In the genomic region with DNA sequence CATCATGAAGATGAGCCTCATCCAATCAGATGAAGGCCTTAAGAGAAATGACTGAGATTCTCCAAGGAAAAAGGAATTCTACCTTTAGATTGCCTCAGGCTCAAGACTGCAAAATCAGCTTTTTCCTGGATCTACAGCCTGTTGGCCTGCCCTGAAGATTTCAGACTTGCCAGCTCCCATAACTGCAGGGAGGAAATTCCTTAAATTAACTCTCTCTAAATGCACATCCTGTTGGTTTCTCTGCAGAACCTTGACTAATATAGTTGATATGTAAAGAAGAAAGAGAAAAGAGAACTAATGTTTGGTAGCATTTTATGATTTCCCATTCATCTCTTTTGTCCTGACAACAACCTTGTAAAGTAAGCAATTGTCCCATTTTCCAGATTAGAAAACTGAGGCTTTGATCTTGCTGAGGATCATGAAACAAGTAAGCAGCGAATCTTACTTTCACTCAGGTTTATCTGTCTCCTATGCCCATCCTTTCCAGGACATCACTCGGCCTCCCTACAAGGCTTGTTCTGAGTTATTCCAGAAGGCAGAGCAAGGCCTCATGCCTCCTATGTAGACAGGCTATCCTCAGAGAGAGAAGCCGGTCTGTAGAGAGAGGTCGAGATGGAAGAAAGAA, we compare ENCODE assay signal across 27 cellular contexts.
DNase-seq lines count a peak whose midpoint lies in the region; ATAC-seq, FAIRE-seq and TF ChIP-seq lines count a peak whose summit lies in the region.
"Had no signal": no experiment of that assay in that cellular context is flagged by ENCODE, and none has a peak within 500 bp of the region (broad histone marks: within the 10 kb centered on the region; RNA-seq: fewer than 3 reads in every experiment).

No MANE protein-coding gene starts in this region.

- no peaks in the 10 kb centered on the region for H3K9me1 ChIP-seq in K562 (ENCODE audit: control insufficient read depth, insufficient read depth, low read length)

- no peak for TF ChIP-seq POLR2A in K562 (conservative IDR thresholded peaks at IDR 0.05)

- TF ChIP-seq CTCF in AG09309 (IDR thresholded peaks at IDR 0.05; ENCODE audit: control insufficient read depth, insufficient read depth, low read depth, low read length, missing control alignments) = no peak
- TF ChIP-seq CTCF in HFFc6 (IDR thresholded peaks at IDR 0.05) = no peak
- TF ChIP-seq CTCF in K562 (IDR thresholded peaks at IDR 0.05 in 2 of 3, conservative IDR thresholded peaks at IDR 0.05 in 1 of 3; ENCODE audit: insufficient read depth in 2 of 3, low read depth in 1 of 3, low read length in 3 of 3) = no peak

- no peaks in the 10 kb centered on the region for H3K9me3 ChIP-seq in K562 (replicated peaks; ENCODE audit: control insufficient read depth, insufficient read depth, low read depth, low read length)
- H3K9me3 ChIP-seq in T-helper 17 cell (ENCODE audit: control insufficient read depth, low read length, poor library complexity, severe bottlenecking) = no peaks in the 10 kb centered on the region
- H3K9me3 ChIP-seq in effector memory CD4-positive, alpha-beta T cell (ENCODE audit: control insufficient read depth, low read length) = no peaks in the 10 kb centered on the region
- H3K9me3 ChIP-seq: pancreas, thoracic aorta, vagina had no signal

- CTCF ChIA-PET in K562 (lab: Yijun Ruan, JAX; ENCODE audit: low intra/inter-chr PET ratio) = no interaction called here

- BruUV-seq in K562 (replicated peaks; lab: Mats Ljungman, UMichigan) = no TSS peak

- ATAC-seq in K562 = no peak
- no peak for ATAC-seq in T-helper 17 cell
- ATAC-seq: activated naive CD4-positive, alpha-beta T cell treated with anti-CD3 and anti-CD28 coated beads, Interleukin-2, amount 50 U/mL, for 72 hours; activated T-helper 17 cell treated with anti-CD3 and anti-CD28 coated beads, Interleukin-2, amount 50 U/mL, for 72 hours; esophagus mucosa; natural killer cell treated with Interleukin-12 subunit alpha and Interleukin-12 subunit beta and Interleukin-15 and Interleukin-18, amount 100 ng/mL, for 72 hours; pancreas had no signal

- peaks cover 52% of the 10 kb centered on the region for H3K4me1 Mint-ChIP-seq in HFFc6 (ENCODE audit: low read depth)
- peaks cover 2% of the 10 kb centered on the region for H3K4me1 Mint-ChIP-seq in T-helper 17 cell
- H3K4me1 Mint-ChIP-seq: activated T-helper 17 cell treated with anti-CD3 and anti-CD28 coated beads, Interleukin-2, amount 50 U/mL, for 72 hours had no signal

- DNase-seq in AG09309 (ENCODE audit: low read depth) = peak; percentile 31
- DNase-seq in HFFc6 = peak; percentile 54
- DNase-seq in K562 (ENCODE audit: extremely low read depth in 1 of 4, low spot score in 3 of 4) = no peak
- DNase-seq in hepatic stellate cell (ENCODE audit: low spot score) = peak; percentile 20
- DNase-seq in middle frontal gyrus (ENCODE audit: extremely low spot score, low spot score) = no peak
- DNase-seq in T-helper 17 cell = no peak
- no peak for DNase-seq in effector memory CD4-positive, alpha-beta T cell
- DNase-seq in NCI-H69 (lab: John Stamatoyannopoulos, UW) = no peak
- DNase-seq: activated CD4-positive, alpha-beta T cell treated with anti-CD3 and anti-CD28 coated beads, Interleukin-2, amount 50 U/mL, for 48 hours; activated CD8-positive, alpha-beta memory T cell treated with anti-CD3 and anti-CD28 coated beads, Interleukin-2, amount 50 U/mL, for 4 hours; effector CD8-positive, alpha-beta T cell; Karpas-422; NCI-H2029; NCI-H2227 treated with DMSO at 0.1 percent for 48 hours; NCI-H748 treated with DMSO at 0.1 percent for 48 hours; pancreas; stimulated activated CD4-positive, alpha-beta T cell treated with anti-CD3 and anti-CD28 coated beads, Interleukin-12 subunit alpha, Interleukin-12 subunit beta, amount 100 ng/mL, for 4 hours; stimulated activated naive CD4-positive, alpha-beta T cell treated with Interleukin-2 at 50 U/mL for 16 hours; T1000 had no signal

- H3K4me1 ChIP-seq in K562 (replicated peaks in 1 of 2; ENCODE audit: control insufficient read depth in 2 of 2, insufficient read depth in 2 of 2, low read length in 2 of 2) = no peaks in the 10 kb centered on the region
- H3K4me1 ChIP-seq in effector memory CD4-positive, alpha-beta T cell (ENCODE audit: control insufficient read depth, insufficient read depth, low read length, poor library complexity, severe bottlenecking) = no peaks in the 10 kb centered on the region
- H3K4me1 ChIP-seq: pancreas, right atrium auricular region, vagina had no signal

- in situ Hi-C loops in K562 (cut with MboI) = no loop called here

- no peak overlapping the region for H3K4me2 ChIP-seq in K562 (ENCODE audit: insufficient read depth, low read length)

- no peak for TF ChIP-seq RAD21 in K562 (CRISPR knock-in tag; conservative IDR thresholded peaks at IDR 0.05 in 1 of 2, IDR thresholded peaks at IDR 0.05 in 1 of 2)

- no peaks in the 10 kb centered on the region for H3K9me3 Mint-ChIP-seq in HFFc6
- H3K9me3 Mint-ChIP-seq: activated naive CD4-positive, alpha-beta T cell treated with anti-CD3 and anti-CD28 coated beads, Interleukin-2, amount 50 U/mL, for 72 hours; activated T-helper 17 cell treated with anti-CD3 and anti-CD28 coated beads, Interleukin-2, amount 50 U/mL, for 72 hours; natural killer cell treated with Interleukin-12 subunit alpha and Interleukin-12 subunit beta and Interleukin-15 and Interleukin-18, amount 100 ng/mL, for 72 hours had no signal

- no peak overlapping the region for H3K4me3 Mint-ChIP-seq in HFFc6
- no peak overlapping the region for H3K4me3 Mint-ChIP-seq in T-helper 17 cell
- H3K4me3 Mint-ChIP-seq: activated T-helper 17 cell treated with anti-CD3 and anti-CD28 coated beads, Interleukin-2, amount 50 U/mL, for 72 hours; natural killer cell treated with Interleukin-12 subunit alpha and Interleukin-12 subunit beta and Interleukin-15 and Interleukin-18, amount 100 ng/mL, for 72 hours had no signal

- WGBS in K562 (ENCODE audit: insufficient coverage, low coverage, missing lambda C conversion rate) = 0% methylated on average over 4 of the region's 4 CpGs

- FAIRE-seq in K562 (lab: Jason Lieb, UNC) = no peak
- FAIRE-seq: islet of Langerhans, pancreas had no signal

- no peak overlapping the region for H3K27ac ChIP-seq in K562 (ENCODE audit: extremely low read depth, low read depth, low read length)
- H3K27ac ChIP-seq in effector memory CD4-positive, alpha-beta T cell (ENCODE audit: insufficient read depth, low read length, poor library complexity, severe bottlenecking) = no peak overlapping the region
- H3K27ac ChIP-seq: pancreas, right atrium auricular region, thoracic aorta, vagina had no signal

- no peak overlapping the region for H3K9ac ChIP-seq in K562 (ENCODE audit: insufficient read depth in 1 of 2, low read depth in 2 of 2, low read length in 2 of 2)

- TF ChIP-seq EP300 in K562 (IDR thresholded peaks at IDR 0.05; ENCODE audit: low read length) = no peak

- H3K27ac Mint-ChIP-seq in HFFc6 (peak overlapping the region; percentile 59), T-helper 17 cell (no peak overlapping the region)
- H3K27ac Mint-ChIP-seq: activated naive CD4-positive, alpha-beta T cell treated with anti-CD3 and anti-CD28 coated beads, Interleukin-2, amount 50 U/mL, for 72 hours; activated T-helper 17 cell treated with anti-CD3 and anti-CD28 coated beads, Interleukin-2, amount 50 U/mL, for 72 hours; natural killer cell treated with Interleukin-12 subunit alpha and Interleukin-12 subunit beta and Interleukin-15 and Interleukin-18, amount 100 ng/mL, for 72 hours had no signal

- no peak overlapping the region for H2AFZ ChIP-seq in K562 (ENCODE audit: low read depth, low read length)

- intact Hi-C loops in K562 (cut with micrococcal nuclease) = no loop called here

- H3K79me2 ChIP-seq in K562 (ENCODE audit: control insufficient read depth, insufficient read depth, low read length) = no peaks in the 10 kb centered on the region

- POLR2A ChIA-PET in K562 (lab: Yijun Ruan, JAX) = interaction anchor here (0.6 to 0.7 kb wide), 2 partner anchors 23 to 409 kb away, joined by 3 to 4 read pairs; no protein-coding TSS in a partner anchor

- H3K27me3 ChIP-seq in K562 (ENCODE audit: control insufficient read depth in 2 of 2, insufficient read depth in 2 of 2, low read length in 2 of 2) = peaks cover 4 to 7% of the 10 kb centered on the region in 2 experiments; a peak in 2 of 5 replicates
- no peaks in the 10 kb centered on the region for H3K27me3 ChIP-seq in effector memory CD4-positive, alpha-beta T cell (replicated peaks; ENCODE audit: control insufficient read depth, insufficient read depth, low read length, poor library complexity, severe bottlenecking)
- H3K27me3 ChIP-seq: pancreas, right atrium auricular region, vagina had no signal

- H3K36me3 Mint-ChIP-seq in HFFc6 (ENCODE audit: low read depth) (no peaks in the 10 kb centered on the region), T-helper 17 cell (ENCODE audit: low read depth) (no peaks in the 10 kb centered on the region)
- H3K36me3 Mint-ChIP-seq: activated naive CD4-positive, alpha-beta T cell treated with anti-CD3 and anti-CD28 coated beads, Interleukin-2, amount 50 U/mL, for 72 hours; natural killer cell treated with Interleukin-12 subunit alpha and Interleukin-12 subunit beta and Interleukin-15 and Interleukin-18, amount 100 ng/mL, for 72 hours had no signal

- H3K4me3 ChIP-seq in AG09309 (ENCODE audit: control insufficient read depth, low read depth, low read length) (no peak overlapping the region), K562 (no peak overlapping the region)
- H3K4me3 ChIP-seq in effector memory CD4-positive, alpha-beta T cell (ENCODE audit: insufficient read depth, low read depth, low read length, poor library complexity, severe bottlenecking) = no peak overlapping the region
- H3K4me3 ChIP-seq: pancreas, right atrium auricular region, thoracic aorta, vagina had no signal

- no peaks in the 10 kb centered on the region for H3K36me3 ChIP-seq in K562 (ENCODE audit: control insufficient read depth, insufficient read depth, low read length)
- H3K36me3 ChIP-seq in effector memory CD4-positive, alpha-beta T cell (ENCODE audit: control insufficient read depth, insufficient read depth, low read length) = no peaks in the 10 kb centered on the region
- H3K36me3 ChIP-seq: pancreas, right atrium auricular region, thoracic aorta, vagina had no signal

- H4K20me1 ChIP-seq in K562 (replicated peaks; ENCODE audit: control insufficient read depth, insufficient read depth, low read length) = no peaks in the 10 kb centered on the region

- no peaks in the 10 kb centered on the region; the same call in 1 of the 2 replicates for H3K27me3 Mint-ChIP-seq in HFFc6 (ENCODE audit: insufficient read depth)
- H3K27me3 Mint-ChIP-seq in T-helper 17 cell = no peaks in the 10 kb centered on the region
- H3K27me3 Mint-ChIP-seq: activated T-helper 17 cell treated with anti-CD3 and anti-CD28 coated beads, Interleukin-2, amount 50 U/mL, for 72 hours had no signal

TF ChIP-seq in K562, 482 proteins besides CTCF, POLR2A, EP300 and RAD21:
- no peak for TF ChIP-seq SAFB2 (IDR thresholded peaks at IDR 0.05; ENCODE audit: borderline replicate concordance, low read depth, low read length, severe bottlenecking)
- TF ChIP-seq RBM25 (IDR thresholded peaks at IDR 0.05; ENCODE audit: low read depth, low read length, severe bottlenecking) = peak; percentile 28
- no peak for TF ChIP-seq U2AF2 (optimal IDR thresholded peaks at IDR 0.05; ENCODE audit: low read depth, low read length)
TF ChIP-seq in K562: peak in this region for 1.

Comparison
In these comparisons a context has a peak if more than half of its experiments do, and no peak if none do; other contexts are left out.
1. DNase-seq: peak in AG09309 (single experiment), HFFc6 (single experiment) and hepatic stellate cell (single experiment); none in K562 (0 of 4), middle frontal gyrus (single experiment), T-helper 17 cell (0 of 3), effector memory CD4-positive, alpha-beta T cell (0 of 3) and NCI-H69 (single experiment).